In the genomic region with DNA sequence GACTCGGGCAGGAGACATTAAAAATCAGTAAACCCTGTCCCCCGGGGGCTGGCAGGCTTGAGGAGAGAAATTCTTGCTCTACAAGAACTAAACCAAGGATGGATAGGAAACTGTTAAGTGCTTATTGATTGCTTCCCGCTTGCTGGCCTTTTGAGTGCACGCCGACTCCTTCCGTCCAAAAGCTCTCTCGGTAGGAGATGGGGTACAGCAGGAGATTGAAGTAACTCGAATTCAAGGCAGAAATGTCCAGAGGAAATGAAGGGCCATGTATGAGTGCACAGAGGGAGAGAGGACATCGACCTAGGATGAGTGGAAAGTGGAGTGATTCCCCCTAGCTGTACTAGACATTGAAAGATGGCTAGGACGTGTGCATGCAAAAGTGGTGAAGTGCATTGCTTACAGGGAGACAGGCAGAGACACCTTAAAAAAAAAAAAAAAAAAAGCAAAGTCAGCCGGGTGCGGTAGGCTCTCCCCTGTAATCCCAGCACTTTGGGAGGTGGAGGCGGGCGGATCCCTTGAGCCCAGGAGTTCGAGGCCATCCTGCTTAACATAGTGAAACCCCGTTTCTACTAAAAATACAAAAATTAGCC, we compare ENCODE assay signal across 8 cellular contexts. TPM values are rescaled to one million over a fixed set of nuclear protein-coding genes. Genes with fewer than 3 reads are reported as not detected.
DNase-seq lines count a peak whose midpoint lies in the region; ATAC-seq and TF ChIP-seq lines count a peak whose summit lies in the region.

No MANE protein-coding gene starts in this region.

- H3K36me3 Mint-ChIP-seq in CD4-positive, CD25-positive, alpha-beta regulatory T cell = no peaks in the 10 kb centered on the region

- TF ChIP-seq CTCF in parathyroid adenoma (IDR thresholded peaks at IDR 0.05) = no peak

- H3K36me3 ChIP-seq in CD4-positive, CD25-positive, alpha-beta regulatory T cell (ENCODE audit: control insufficient read depth, insufficient read depth, low read length) = no peaks in the 10 kb centered on the region
- no peaks in the 10 kb centered on the region for H3K36me3 ChIP-seq in parathyroid adenoma (ENCODE audit: control insufficient read depth, insufficient read depth, low read length)

- peak overlapping the region; percentile 98 for H3K4me2 ChIP-seq in parathyroid adenoma (ENCODE audit: low read length)

- peak overlapping the region; percentile 86 for H2AFZ ChIP-seq in parathyroid adenoma

- no peak overlapping the region for H3K9ac ChIP-seq in parathyroid adenoma

- ATAC-seq in CD4-positive, CD25-positive, alpha-beta regulatory T cell (ENCODE audit: low read depth in 2 of 2) = no peak
- ATAC-seq in HG03095 (IDR thresholded peaks at IDR 0.05; ENCODE audit: unreplicated experiment) (peak; percentile 6), HG02840 (IDR thresholded peaks at IDR 0.05; ENCODE audit: low FRiP score, unreplicated experiment) (no peak)

- H3K27me3 Mint-ChIP-seq in CD4-positive, CD25-positive, alpha-beta regulatory T cell = peaks cover 19% of the 10 kb centered on the region

- H3K9me3 ChIP-seq in CD4-positive, CD25-positive, alpha-beta regulatory T cell (ENCODE audit: control insufficient read depth in 2 of 2, low read length in 2 of 2) = no peaks in the 10 kb centered on the region
- H3K9me3 ChIP-seq in parathyroid adenoma (ENCODE audit: control insufficient read depth, low read length) = no peaks in the 10 kb centered on the region

- H3K4me1 ChIP-seq in CD4-positive, CD25-positive, alpha-beta regulatory T cell (ENCODE audit: control insufficient read depth, insufficient read depth, low read length, poor library complexity, severe bottlenecking) = peaks cover 31% of the 10 kb centered on the region
- no peaks in the 10 kb centered on the region for H3K4me1 ChIP-seq in parathyroid adenoma

- peak in 1 of 3 donors; percentile 15 for DNase-seq in CD4-positive, CD25-positive, alpha-beta regulatory T cell
- peak; percentile 7 for DNase-seq in activated T-cell treated with anti-CD3 and anti-CD28 coated beads for 4 hours
- peak; percentile 57 for DNase-seq in globus pallidus (ENCODE audit: low spot score)
- DNase-seq in stimulated activated CD8-positive, alpha-beta memory T cell treated with anti-CD3 and anti-CD28 coated beads, Interleukin-4, amount 100 ng/mL, for 48 hours = no peak
- DNase-seq in stimulated activated naive CD4-positive, alpha-beta T cell treated with Interleukin-2 at 50 U/mL for 16 hours (lab: John Stamatoyannopoulos, UW) = no peak

- H3K4me3 ChIP-seq in CD4-positive, CD25-positive, alpha-beta regulatory T cell (ENCODE audit: low read depth, low read length) = peak overlapping the region; percentile 87
- H3K4me3 ChIP-seq in parathyroid adenoma (ENCODE audit: low read depth, low read length) = peak overlapping the region; percentile 84

- H3K79me2 ChIP-seq in parathyroid adenoma = no peaks in the 10 kb centered on the region

- H3K27ac Mint-ChIP-seq in CD4-positive, CD25-positive, alpha-beta regulatory T cell = peak overlapping the region; percentile 66 to 100 (median 79)

- H3K27me3 ChIP-seq in CD4-positive, CD25-positive, alpha-beta regulatory T cell (ENCODE audit: control insufficient read depth, insufficient read depth, low read length) = peaks cover 3% of the 10 kb centered on the region
- H3K27me3 ChIP-seq in parathyroid adenoma (ENCODE audit: control insufficient read depth, insufficient read depth, low read length) = no peaks in the 10 kb centered on the region

- peak overlapping the region; percentile 84 to 97 (median 92) for H3K4me3 Mint-ChIP-seq in CD4-positive, CD25-positive, alpha-beta regulatory T cell

- H3K4me1 Mint-ChIP-seq in CD4-positive, CD25-positive, alpha-beta regulatory T cell = peaks cover 26 to 52% (median 39%) of the 10 kb centered on the region in 4 donors

- H3K27ac ChIP-seq in CD4-positive, CD25-positive, alpha-beta regulatory T cell (ENCODE audit: insufficient read depth, low read length, poor library complexity, severe bottlenecking) = no peak overlapping the region
- peak overlapping the region; percentile 51 for H3K27ac ChIP-seq in parathyroid adenoma

- H3K9me3 Mint-ChIP-seq in CD4-positive, CD25-positive, alpha-beta regulatory T cell = peaks cover 0 to 1% (median 0%) of the 10 kb centered on the region in 7 donors

RNA-seq across cellular contexts. Expression of a gene that starts 1.0 kb away (rescaled TPM):
- 6.5 TPM for total RNA-seq in CD4-positive, CD25-positive, alpha-beta regulatory T cell
- 10 to 100 TPM in 2 of 4 donors, 1 to 10 TPM in 2; 5.5 to 12.6 (median 8.7) TPM for polyA plus RNA-seq in CD4-positive, CD25-positive, alpha-beta regulatory T cell

Comparison
In these comparisons a context has a peak if more than half of its experiments do, and no peak if none do; other contexts are left out.
1. DNase-seq: peak in activated T-cell treated with anti-CD3 and anti-CD28 coated beads for 4 hours (single experiment) and globus pallidus (single experiment); none in stimulated activated CD8-positive, alpha-beta memory T cell treated with anti-CD3 and anti-CD28 coated beads, Interleukin-4, amount 100 ng/mL, for 48 hours (single experiment) and stimulated activated naive CD4-positive, alpha-beta T cell treated with Interleukin-2 at 50 U/mL for 16 hours (single experiment).